Comparison of ENCODE assay signal across 1 cellular context in genomic region chr19:43624933-43625332, GRCh38.
A peak's percentile ranks its signal among the peaks of the same experiment; 100 is the strongest.
TF ChIP-seq lines count a peak whose summit lies in the region.

No MANE protein-coding gene starts in this region.

TF ChIP-seq in K562, 482 proteins besides CTCF, POLR2A, EP300 and RAD21 (continued from another document and continues in another):
- TF ChIP-seq ATF6 (CRISPR knock-in tag; IDR thresholded peaks at IDR 0.05) (no peak), RBM22 (IDR thresholded peaks at IDR 0.05; ENCODE audit: low read depth, low read length, poor library complexity, severe bottlenecking) (no peak), TBP (optimal IDR thresholded peaks at IDR 0.05; ENCODE audit: low read depth, low read length) (peak; percentile 58), KLF1 (tag; IDR thresholded peaks at IDR 0.05) (no peak), CREM (IDR thresholded peaks at IDR 0.05; ENCODE audit: low read depth) (peak; percentile 76), CBFB (CRISPR knock-in tag; IDR thresholded peaks at IDR 0.05) (peak; percentile 29; the same call in 1 of the 2 replicates), TAL1 (IDR thresholded peaks at IDR 0.05) (no peak), MAFF (IDR thresholded peaks at IDR 0.05; ENCODE audit: low read length) (no peak), FOXP1 (CRISPR knock-in tag; IDR thresholded peaks at IDR 0.05) (no peak), STAT6 (CRISPR knock-in tag; IDR thresholded peaks at IDR 0.05) (no peak), ATF2 (CRISPR knock-in tag; IDR thresholded peaks at IDR 0.05) (no peak), SMARCC2 (IDR thresholded peaks at IDR 0.05; ENCODE audit: low read depth) (no peak), HDAC3 (IDR thresholded peaks at IDR 0.05; ENCODE audit: borderline replicate concordance, partially characterized antibody) (no peak), ZNF133 (CRISPR knock-in tag; IDR thresholded peaks at IDR 0.05) (no peak), NR2C1 (IDR thresholded peaks at IDR 0.05) (no peak), NR2C1 (tag; IDR thresholded peaks at IDR 0.05) (no peak), CTBP1 (IDR thresholded peaks at IDR 0.05; ENCODE audit: borderline replicate concordance) (peak; percentile 38; the same call in 1 of the 2 replicates), MBD1 (CRISPR knock-in tag; IDR thresholded peaks at IDR 0.05) (no peak), ZNF134 (CRISPR knock-in tag; conservative IDR thresholded peaks at IDR 0.05) (no peak), SP2 (IDR thresholded peaks at IDR 0.05; ENCODE audit: extremely low read depth, low read depth, low read length, poor library complexity, severe bottlenecking) (no peak), ESRRA (IDR thresholded peaks at IDR 0.05; ENCODE audit: borderline replicate concordance, low read depth) (no peak; the same call in 1 of the 2 replicates), ZBTB9 (CRISPR knock-in tag; IDR thresholded peaks at IDR 0.05) (no peak), ZBTB43 (CRISPR knock-in tag; IDR thresholded peaks at IDR 0.05) (no peak), BCOR (IDR thresholded peaks at IDR 0.05) (no peak; the same call in 1 of the 2 replicates), MCM3 (IDR thresholded peaks at IDR 0.05) (no peak), ZNF449 (CRISPR knock-in tag; IDR thresholded peaks at IDR 0.05) (no peak), ZNF583 (CRISPR knock-in tag; IDR thresholded peaks at IDR 0.05) (no peak), ZNF277 (CRISPR knock-in tag; IDR thresholded peaks at IDR 0.05; ENCODE audit: borderline replicate concordance) (no peak), ARID3B (CRISPR knock-in tag; IDR thresholded peaks at IDR 0.05; ENCODE audit: borderline replicate concordance) (no peak), ZNF184 (CRISPR knock-in tag; IDR thresholded peaks at IDR 0.05) (no peak), ZNF507 (tag; conservative IDR thresholded peaks at IDR 0.05) (no peak), NELFE (IDR thresholded peaks at IDR 0.05; ENCODE audit: insufficient read depth, insufficient read length) (no peak), NBN (IDR thresholded peaks at IDR 0.05; ENCODE audit: low read depth) (no peak), KDM2B (CRISPR knock-in tag; IDR thresholded peaks at IDR 0.05) (no peak), FOXK1 (CRISPR knock-in tag; IDR thresholded peaks at IDR 0.05; ENCODE audit: borderline replicate concordance) (no peak), ARID1B (IDR thresholded peaks at IDR 0.05) (peak; percentile 18; the same call in 1 of the 2 replicates), ATF1 (CRISPR knock-in tag; IDR thresholded peaks at IDR 0.05) (no peak), ATF1 (tag; IDR thresholded peaks at IDR 0.05) (no peak), JUNB (CRISPR knock-in tag; conservative IDR thresholded peaks at IDR 0.05) (no peak), HDAC8 (tag; IDR thresholded peaks at IDR 0.05) (no peak), DEAF1 (CRISPR knock-in tag; IDR thresholded peaks at IDR 0.05) (no peak), ZBTB11 (CRISPR knock-in tag; IDR thresholded peaks at IDR 0.05) (no peak), XRCC4 (IDR thresholded peaks at IDR 0.05; ENCODE audit: extremely low read depth, insufficient read depth, insufficient read length) (no peak), MAZ (CRISPR knock-in tag; conservative IDR thresholded peaks at IDR 0.05 in 1 of 2, IDR thresholded peaks at IDR 0.05 in 1 of 2) (0 out of 4 replicates have a peak, but pooled peaks of 1 of the 2 experiments have one; percentile 18), ZNF143 (CRISPR knock-in tag; IDR thresholded peaks at IDR 0.05) (no peak), CXXC5 (CRISPR knock-in tag; IDR thresholded peaks at IDR 0.05) (peak; percentile 61), ZEB2 (IDR thresholded peaks at IDR 0.05) (no peak)
